In the genomic region with DNA sequence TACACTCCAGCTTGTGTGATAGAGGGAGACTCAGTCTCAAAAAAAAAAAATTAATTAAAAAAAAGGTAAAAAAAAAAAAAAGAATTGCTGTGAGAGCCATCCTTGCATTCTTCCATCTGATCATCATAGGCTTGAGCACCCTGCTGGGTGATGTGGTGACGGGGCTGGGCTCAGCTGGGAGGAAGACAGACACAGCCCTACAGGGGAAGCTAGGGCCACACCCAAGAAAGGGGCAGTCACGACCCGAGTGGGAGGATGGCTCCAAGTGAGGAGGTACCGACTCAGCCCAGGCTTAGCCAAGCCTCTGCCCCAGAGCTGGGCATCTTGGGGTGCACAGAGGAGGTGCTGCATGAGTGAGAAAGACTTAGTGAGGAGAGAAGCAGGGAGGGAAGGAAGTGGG, we compare ENCODE assay signal across 14 cellular contexts.
DNase-seq lines count a peak whose midpoint lies in the region; ATAC-seq, FAIRE-seq and TF ChIP-seq lines count a peak whose summit lies in the region.
"Had no signal": no experiment of that assay in that cellular context is flagged by ENCODE, and none has a peak within 500 bp of the region (broad histone marks: within the 10 kb centered on the region; RNA-seq: fewer than 3 reads in every experiment).

No MANE protein-coding gene starts in this region.

- WGBS in K562 (ENCODE audit: insufficient coverage, low coverage, missing lambda C conversion rate), result 0% methylated on average over 4 of the region's 4 CpGs

- TF ChIP-seq EP300 in K562 (IDR thresholded peaks at IDR 0.05; ENCODE audit: low read length), result no peak

- in situ Hi-C loops in K562 (cut with MboI), result no loop called here

- peaks cover 13% of the 10 kb centered on the region for H3K9me3 ChIP-seq in AG04450 (ENCODE audit: control insufficient read depth, insufficient read depth, low read length)
- H3K9me3 ChIP-seq in DND-41 (ENCODE audit: insufficient read depth, low read length, severe bottlenecking), result no peaks in the 10 kb centered on the region
- no peaks in the 10 kb centered on the region for H3K9me3 ChIP-seq in K562 (replicated peaks; ENCODE audit: control insufficient read depth, insufficient read depth, low read depth, low read length)
- H3K9me3 ChIP-seq in neutrophil, result no peaks in the 10 kb centered on the region
- H3K9me3 ChIP-seq: Caco-2 had no signal

- no peaks in the 10 kb centered on the region for H3K9me1 ChIP-seq in K562 (ENCODE audit: control insufficient read depth, insufficient read depth, low read length)

- BruUV-seq in K562 (replicated peaks; lab: Mats Ljungman, UMichigan), result no TSS peak

- ATAC-seq in DND-41 (ENCODE audit: insufficient read depth, low read depth) (peak; percentile 50; the same call in 2 of the 3 replicates), K562 (no peak), GM18498 (IDR thresholded peaks at IDR 0.05; ENCODE audit: unreplicated experiment) (no peak), GM19035 (IDR thresholded peaks at IDR 0.05; ENCODE audit: unreplicated experiment) (no peak), HG02571 (IDR thresholded peaks at IDR 0.05; ENCODE audit: unreplicated experiment) (no peak)
- ATAC-seq: CD8-positive, alpha-beta T cell; GM23338 had no signal

- POLR2A ChIA-PET in AG04450 (lab: Yijun Ruan, JAX) (no interaction called here), K562 (lab: Yijun Ruan, JAX) (interaction anchor here (0.6 kb wide), 1 partner anchor 37 kb away, joined by 3 read pairs; no protein-coding TSS in a partner anchor)

- H3K4me3 ChIP-seq in AG04450 (ENCODE audit: low read depth, low read length) (no peak overlapping the region), DND-41 (ENCODE audit: low read depth in 1 of 2, low read length in 2 of 2) (no peak overlapping the region), K562 (no peak overlapping the region), neutrophil (ENCODE audit: low read depth in 1 of 2, low read length in 1 of 2) (peak overlapping the region; percentile 10 to 24)
- H3K4me3 ChIP-seq: GM23338 had no signal

- TF ChIP-seq RAD21 in K562 (CRISPR knock-in tag; conservative IDR thresholded peaks at IDR 0.05 in 1 of 2, IDR thresholded peaks at IDR 0.05 in 1 of 2), result no peak

- TF ChIP-seq CTCF in AG04450 (IDR thresholded peaks at IDR 0.05; ENCODE audit: low read depth, low read length) (no peak), DND-41 (IDR thresholded peaks at IDR 0.05; ENCODE audit: borderline replicate concordance, extremely low read depth, low read length, poor library complexity, severe bottlenecking) (no peak), K562 (IDR thresholded peaks at IDR 0.05 in 2 of 3, conservative IDR thresholded peaks at IDR 0.05 in 1 of 3; ENCODE audit: insufficient read depth in 2 of 3, low read depth in 1 of 3, low read length in 3 of 3) (no peak), neutrophil (IDR thresholded peaks at IDR 0.05) (no peak)

- H3K4me1 ChIP-seq in DND-41 (ENCODE audit: insufficient read depth, low read length) (no peaks in the 10 kb centered on the region), K562 (replicated peaks in 1 of 2; ENCODE audit: control insufficient read depth in 2 of 2, insufficient read depth in 2 of 2, low read length in 2 of 2) (no peaks in the 10 kb centered on the region), neutrophil (ENCODE audit: control insufficient read depth in 1 of 2, insufficient read depth in 1 of 2, low read depth in 1 of 2, low read length in 1 of 2) (peaks cover 25 to 34% of the 10 kb centered on the region in 2 experiments)
- H3K4me1 ChIP-seq: Caco-2 had no signal

- H3K27ac ChIP-seq in AG04450 (ENCODE audit: low read depth, low read length) (peak overlapping the region; percentile 21), DND-41 (ENCODE audit: low read length) (no peak overlapping the region), K562 (ENCODE audit: extremely low read depth, low read depth, low read length) (no peak overlapping the region), neutrophil (peak overlapping the region; percentile 80)

- CTCF ChIA-PET in AG04450 (lab: Charles Lee) (no interaction called here), K562 (lab: Yijun Ruan, JAX; ENCODE audit: low intra/inter-chr PET ratio) (no interaction called here)

- no peak overlapping the region for H2AFZ ChIP-seq in DND-41 (ENCODE audit: low read depth, low read length)
- no peak overlapping the region for H2AFZ ChIP-seq in K562 (ENCODE audit: low read depth, low read length)
- H2AFZ ChIP-seq: GM23338 had no signal

- H4K20me1 ChIP-seq in DND-41 (ENCODE audit: insufficient read depth, low read length), result peaks cover 4% of the 10 kb centered on the region; the same call in 1 of the 2 replicates
- no peaks in the 10 kb centered on the region for H4K20me1 ChIP-seq in K562 (replicated peaks; ENCODE audit: control insufficient read depth, insufficient read depth, low read length)

- H3K9ac ChIP-seq in DND-41 (ENCODE audit: low read depth, low read length) (no peak overlapping the region), K562 (ENCODE audit: insufficient read depth in 1 of 2, low read depth in 2 of 2, low read length in 2 of 2) (no peak overlapping the region)

- H3K4me2 ChIP-seq in DND-41 (ENCODE audit: insufficient read depth, low read length) (no peak overlapping the region), K562 (ENCODE audit: insufficient read depth, low read length) (no peak overlapping the region)
- H3K4me2 ChIP-seq: GM23338 had no signal

- no peaks in the 10 kb centered on the region for H3K27me3 ChIP-seq in AG04450 (ENCODE audit: control insufficient read depth, insufficient read depth, low read length)
- no peaks in the 10 kb centered on the region for H3K27me3 ChIP-seq in DND-41 (ENCODE audit: insufficient read depth, low read length, poor library complexity)
- peaks cover 2 to 23% of the 10 kb centered on the region in 2 experiments; a peak in 4 of 5 replicates for H3K27me3 ChIP-seq in K562 (ENCODE audit: control insufficient read depth in 2 of 2, insufficient read depth in 2 of 2, low read length in 2 of 2)
- no peaks in the 10 kb centered on the region for H3K27me3 ChIP-seq in neutrophil

- no peak for FAIRE-seq in K562 (lab: Jason Lieb, UNC)
- FAIRE-seq: GM18507 had no signal

- DNase-seq in AG04450 (ENCODE audit: low read depth, low spot score), result no peak
- no peak for DNase-seq in DND-41
- DNase-seq in K562 (ENCODE audit: extremely low read depth in 1 of 4, low spot score in 3 of 4), result no peak
- no peak for DNase-seq in COR-L47 (lab: John Stamatoyannopoulos, UW)
- DNase-seq: ACHN; Caco-2; CD8-positive, alpha-beta T cell; H9 had no signal

- no peaks in the 10 kb centered on the region for H3K79me2 ChIP-seq in DND-41 (ENCODE audit: insufficient read depth, low read length)
- no peaks in the 10 kb centered on the region for H3K79me2 ChIP-seq in K562 (ENCODE audit: control insufficient read depth, insufficient read depth, low read length)

- H3K36me3 ChIP-seq in DND-41 (ENCODE audit: insufficient read depth, low read length), result no peaks in the 10 kb centered on the region
- no peaks in the 10 kb centered on the region for H3K36me3 ChIP-seq in K562 (ENCODE audit: control insufficient read depth, insufficient read depth, low read length)
- no peaks in the 10 kb centered on the region for H3K36me3 ChIP-seq in neutrophil

- no peak for TF ChIP-seq POLR2A in K562 (conservative IDR thresholded peaks at IDR 0.05)

- intact Hi-C loops in K562 (cut with micrococcal nuclease), result no loop called here

TF ChIP-seq in K562, 482 proteins besides CTCF, POLR2A, EP300 and RAD21:
- TF ChIP-seq RNF2 (IDR thresholded peaks at IDR 0.05) (no peak), KDM2B (CRISPR knock-in tag; IDR thresholded peaks at IDR 0.05) (no peak), ZNF707 (CRISPR knock-in tag; conservative IDR thresholded peaks at IDR 0.05) (no peak), RHOXF2B (CRISPR knock-in tag; conservative IDR thresholded peaks at IDR 0.05) (no peak), TAF9B (IDR thresholded peaks at IDR 0.05; ENCODE audit: partially characterized antibody) (no peak), ESRRA (IDR thresholded peaks at IDR 0.05; ENCODE audit: borderline replicate concordance, low read depth) (no peak), ZNF324 (CRISPR knock-in tag; IDR thresholded peaks at IDR 0.05) (peak; percentile 52; the same call in 1 of the 2 replicates)
- TF ChIP-seq, protein P1, sequence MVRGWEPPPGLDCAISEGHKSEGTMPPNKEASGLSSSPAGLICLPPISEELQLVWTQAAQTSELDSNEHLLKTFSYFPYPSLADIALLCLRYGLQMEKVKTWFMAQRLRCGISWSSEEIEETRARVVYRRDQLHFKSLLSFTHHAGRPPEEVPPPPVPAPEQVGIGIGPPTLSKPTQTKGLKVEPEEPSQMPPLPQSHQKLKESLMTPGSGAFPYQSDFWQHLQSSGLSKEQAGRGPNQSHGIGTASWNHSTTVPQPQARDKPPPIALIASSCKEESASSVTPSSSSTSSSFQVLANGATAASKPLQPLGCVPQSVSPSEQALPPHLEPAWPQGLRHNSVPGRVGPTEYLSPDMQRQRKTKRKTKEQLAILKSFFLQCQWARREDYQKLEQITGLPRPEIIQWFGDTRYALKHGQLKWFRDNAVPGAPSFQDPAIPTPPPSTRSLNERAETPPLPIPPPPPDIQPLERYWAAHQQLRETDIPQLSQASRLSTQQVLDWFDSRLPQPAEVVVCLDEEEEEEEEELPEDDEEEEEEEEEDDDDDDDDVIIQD (CRISPR knock-in tag; IDR thresholded peaks at IDR 0.05), result no peak
- TF ChIP-seq, protein P2, sequence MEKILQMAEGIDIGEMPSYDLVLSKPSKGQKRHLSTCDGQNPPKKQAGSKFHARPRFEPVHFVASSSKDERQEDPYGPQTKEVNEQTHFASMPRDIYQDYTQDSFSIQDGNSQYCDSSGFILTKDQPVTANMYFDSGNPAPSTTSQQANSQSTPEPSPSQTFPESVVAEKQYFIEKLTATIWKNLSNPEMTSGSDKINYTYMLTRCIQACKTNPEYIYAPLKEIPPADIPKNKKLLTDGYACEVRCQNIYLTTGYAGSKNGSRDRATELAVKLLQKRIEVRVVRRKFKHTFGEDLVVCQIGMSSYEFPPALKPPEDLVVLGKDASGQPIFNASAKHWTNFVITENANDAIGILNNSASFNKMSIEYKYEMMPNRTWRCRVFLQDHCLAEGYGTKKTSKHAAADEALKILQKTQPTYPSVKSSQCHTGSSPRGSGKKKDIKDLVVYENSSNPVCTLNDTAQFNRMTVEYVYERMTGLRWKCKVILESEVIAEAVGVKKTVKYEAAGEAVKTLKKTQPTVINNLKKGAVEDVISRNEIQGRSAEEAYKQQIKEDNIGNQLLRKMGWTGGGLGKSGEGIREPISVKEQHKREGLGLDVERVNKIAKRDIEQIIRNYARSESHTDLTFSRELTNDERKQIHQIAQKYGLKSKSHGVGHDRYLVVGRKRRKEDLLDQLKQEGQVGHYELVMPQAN (IDR thresholded peaks at IDR 0.05; ENCODE audit: borderline replicate concordance), result no peak

Comparison
In these comparisons a context has a peak if more than half of its experiments do, and no peak if none do; other contexts are left out.
1. H3K27ac ChIP-seq: peak in AG04450 (single experiment) and neutrophil (single experiment); none in DND-41 (single experiment) and K562 (single experiment).
2. H3K4me3 ChIP-seq: peak in neutrophil (2 of 2); none in AG04450 (single experiment), DND-41 (0 of 2) and K562 (single experiment).